18 cellular contexts compared by ENCODE assay signal in genomic region chr5:125560476-125561225, GRCh38.
DNase-seq lines count a peak whose midpoint lies in the region; ATAC-seq and TF ChIP-seq lines count a peak whose summit lies in the region.
"Had no signal": no experiment of that assay in that cellular context is flagged by ENCODE, and none has a peak within 500 bp of the region (broad histone marks: within the 10 kb centered on the region; RNA-seq: fewer than 3 reads in every experiment).

No MANE protein-coding gene starts in this region.

- DNase-seq in COLO668 (lab: John Stamatoyannopoulos, UW; ENCODE audit: unreplicated experiment): peak; percentile 3
- DNase-seq in Kasumi-1 (lab: John Stamatoyannopoulos, UW): peak; percentile 12 to 32
- no peak for DNase-seq in SK-N-SH
- DNase-seq in fibroblast of mammary gland (ENCODE audit: low read depth): peak; percentile 47
- no peak for DNase-seq in stimulated activated naive CD8-positive, alpha-beta T cell treated with anti-CD3 and anti-CD28 coated beads, Interleukin-15, Interleukin-2, amounts not matched to agents 100 U/mL and 50 U/mL, for 24 hours
- no peak for DNase-seq in iPS-NIHi11 (ENCODE audit: low spot score)
- no peak for DNase-seq in Ammon's horn (ENCODE audit: low spot score)
- DNase-seq: activated CD4-positive, CD25-positive, alpha-beta regulatory T cell; activated naive CD8-positive, alpha-beta T cell treated with anti-CD3 and anti-CD28 coated beads for 36 hours; central memory CD4-positive, alpha-beta T cell; foreskin melanocyte; left ventricle myocardium superior; NCI-H187 treated with DMSO at 0.1 percent for 48 hours; occipital lobe; stimulated activated CD4-positive, alpha-beta T cell treated with anti-CD3 and anti-CD28 coated beads, Interleukin-2, amount 100 ng/mL, for 24 hours had no signal

- H3K27me3 ChIP-seq in SK-N-SH (ENCODE audit: insufficient read depth): no peaks in the 10 kb centered on the region

- ATAC-seq in HG02571 (IDR thresholded peaks at IDR 0.05; ENCODE audit: unreplicated experiment): no peak
- ATAC-seq in stimulated activated naive CD8-positive, alpha-beta T cell treated with anti-CD3 and anti-CD28 coated beads, Interleukin-15, Interleukin-2, amounts not matched to agents 100 U/mL and 50 U/mL, for 24 hours: no peak
- ATAC-seq: left ventricle myocardium superior, Right ventricle myocardium inferior, sciatic nerve had no signal

- no peak for TF ChIP-seq RAD21 in SK-N-SH (IDR thresholded peaks at IDR 0.05; ENCODE audit: low read length)

- 67% methylated on average over 4 of the region's 4 CpGs for WGBS in SK-N-SH (ENCODE audit: low lambda C conversion rate)

- H3K4me1 ChIP-seq in SK-N-SH (ENCODE audit: control insufficient read depth in 1 of 2, insufficient read depth in 2 of 2, low read depth in 1 of 2, low read length in 1 of 2): peaks cover 7 to 16% of the 10 kb centered on the region in 2 experiments; a peak in 3 of 4 replicates

- no peak overlapping the region for H3K4me3 ChIP-seq in SK-N-SH (ENCODE audit: low read depth in 2 of 2, low read length in 1 of 2)
- H3K4me3 ChIP-seq in fibroblast of mammary gland (ENCODE audit: control insufficient read depth, low read depth, low read length): no peak overlapping the region

- CTCF ChIA-PET in SK-N-SH (lab: Yijun Ruan, JAX): interaction anchor here (1.0 kb wide), 1 partner anchor 14 kb away, joined by 4 read pairs; no protein-coding TSS in a partner anchor

- no peak overlapping the region for H3K9ac ChIP-seq in SK-N-SH

- POLR2A ChIA-PET in SK-N-SH (lab: Yijun Ruan, JAX): no interaction called here

- no peaks in the 10 kb centered on the region for H3K79me2 ChIP-seq in SK-N-SH (ENCODE audit: insufficient read depth)

- H3K9me3 ChIP-seq in SK-N-SH: no peaks in the 10 kb centered on the region

- peak overlapping the region in 1 of 2 experiments; percentile 94; a peak in 2 of 4 replicates for H3K27ac ChIP-seq in SK-N-SH (ENCODE audit: low read depth in 2 of 2, low read length in 1 of 2)

- peaks cover 10% of the 10 kb centered on the region for H3F3A ChIP-seq in SK-N-SH (replicated peaks; ENCODE audit: insufficient read depth)

- TF ChIP-seq CTCF in SK-N-SH (IDR thresholded peaks at IDR 0.05): no peak
- TF ChIP-seq CTCF in fibroblast of mammary gland (conservative IDR thresholded peaks at IDR 0.05; ENCODE audit: control insufficient read depth, insufficient read depth, low read depth, low read length): no peak

- H3K36me3 ChIP-seq in SK-N-SH (replicated peaks in 1 of 2; ENCODE audit: control insufficient read depth in 1 of 2, insufficient read depth in 2 of 2, low read length in 1 of 2): no peaks in the 10 kb centered on the region

- peak in 1 of 2 experiments; percentile 54; a peak in 1 of 4 replicates for TF ChIP-seq EP300 in SK-N-SH (IDR thresholded peaks at IDR 0.05; ENCODE audit: borderline replicate concordance in 1 of 2, low read depth in 1 of 2, low read length in 1 of 2)

- H3K9me2 ChIP-seq in SK-N-SH: no peaks in the 10 kb centered on the region

- H3K4me2 ChIP-seq in SK-N-SH: no peak overlapping the region

- no peaks in the 10 kb centered on the region for H4K20me1 ChIP-seq in SK-N-SH (ENCODE audit: insufficient read depth)

- H2AFZ ChIP-seq in SK-N-SH (ENCODE audit: low read depth): no peak overlapping the region

TF ChIP-seq in SK-N-SH, 30 proteins besides CTCF, POLR2A, EP300 and RAD21:
- TF ChIP-seq REST (IDR thresholded peaks at IDR 0.05; ENCODE audit: low read depth, low read length): no peak
- no peak for TF ChIP-seq IRF3 (IDR thresholded peaks at IDR 0.05; ENCODE audit: low read depth, low read length)
- no peak for TF ChIP-seq JUND (IDR thresholded peaks at IDR 0.05)
- no peak for TF ChIP-seq CHD2 (IDR thresholded peaks at IDR 0.05; ENCODE audit: low read length, partially characterized antibody)
- TF ChIP-seq GATA2 (CRISPR knock-in tag; IDR thresholded peaks at IDR 0.05): no peak
- TF ChIP-seq EZH2phosphoT487 (IDR thresholded peaks at IDR 0.05; ENCODE audit: borderline replicate concordance, low read depth): no peak
- 0 out of 2 replicates have a peak, but pooled peaks have one; percentile 20 for TF ChIP-seq PBX3 (IDR thresholded peaks at IDR 0.05)
- no peak; the same call in 1 of the 2 replicates for TF ChIP-seq FOSL2 (IDR thresholded peaks at IDR 0.05; ENCODE audit: borderline replicate concordance, low read depth)
- 0 out of 2 replicates have a peak, but pooled peaks have one; percentile 35 for TF ChIP-seq TCF12 (IDR thresholded peaks at IDR 0.05)
- no peak for TF ChIP-seq ELF1 (IDR thresholded peaks at IDR 0.05)
- TF ChIP-seq RFX5 (IDR thresholded peaks at IDR 0.05; ENCODE audit: low read length): no peak
- TF ChIP-seq ZBTB33 (IDR thresholded peaks at IDR 0.05; ENCODE audit: borderline replicate concordance, low read depth): no peak
- TF ChIP-seq NRF1 (IDR thresholded peaks at IDR 0.05; ENCODE audit: low read depth, low read length): no peak
- no peak for TF ChIP-seq FOXM1 (IDR thresholded peaks at IDR 0.05; ENCODE audit: low read depth)
TF ChIP-seq in SK-N-SH: peak in this region for 2.

Comparison
In these comparisons a context has a peak if more than half of its experiments do, and no peak if none do; other contexts are left out.
1. DNase-seq: peak in COLO668 (single experiment), Kasumi-1 (2 of 2) and fibroblast of mammary gland (single experiment); none in SK-N-SH (single experiment), stimulated activated naive CD8-positive, alpha-beta T cell treated with anti-CD3 and anti-CD28 coated beads, Interleukin-15, Interleukin-2, amounts not matched to agents 100 U/mL and 50 U/mL, for 24 hours (single experiment), iPS-NIHi11 (single experiment) and Ammon's horn (single experiment).